17 cellular contexts compared by ENCODE assay signal in the genomic region with DNA sequence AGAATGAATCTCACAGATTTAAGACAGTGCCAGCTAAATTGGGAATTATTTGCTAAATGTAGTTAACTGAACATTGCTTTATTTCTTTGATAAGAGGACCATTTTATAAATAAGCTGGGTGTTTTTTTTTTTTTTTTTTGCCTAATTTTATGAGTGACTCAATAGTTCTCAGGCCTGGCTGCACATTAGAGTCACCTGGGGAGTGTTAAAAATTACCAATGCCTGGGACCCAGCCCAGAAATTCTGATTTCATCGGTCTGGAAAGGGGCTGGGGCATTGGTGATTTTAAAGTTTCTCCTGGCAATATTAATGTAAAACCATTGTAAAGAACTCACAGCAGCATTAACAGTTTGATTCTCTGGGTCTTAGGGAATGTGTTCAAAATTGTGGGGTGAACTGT.
"Had no signal": no experiment of that assay in that cellular context is flagged by ENCODE, and none has a peak within 500 bp of the region (broad histone marks: within the 10 kb centered on the region; RNA-seq: fewer than 3 reads in every experiment).

No MANE protein-coding gene starts in this region.

- H3K27me3 Mint-ChIP-seq: activated CD4-positive, alpha-beta memory T cell treated with anti-CD3 and anti-CD28 coated beads for 36 hours; naive thymus-derived CD8-positive, alpha-beta T cell; progenitor cell of endocrine pancreas had no signal

- ATAC-seq: activated T-cell treated with anti-CD3 and anti-CD28 coated beads, Interleukin-2, amount 50 U/mL, for 72 hours; gastrocnemius medialis; naive thymus-derived CD8-positive, alpha-beta T cell; sciatic nerve; T-cell had no signal

- H3K4me3 ChIP-seq: coronary artery, gastrocnemius medialis, lower lobe of right lung, SK-N-MC had no signal

- H3K9me3 ChIP-seq: gastrocnemius medialis, lower lobe of right lung had no signal

- H3K27ac Mint-ChIP-seq: activated CD4-positive, alpha-beta memory T cell treated with anti-CD3 and anti-CD28 coated beads for 36 hours; activated T-cell treated with anti-CD3 and anti-CD28 coated beads, Interleukin-2, amount 50 U/mL, for 72 hours; naive thymus-derived CD8-positive, alpha-beta T cell had no signal

- H3K4me3 Mint-ChIP-seq: activated CD4-positive, alpha-beta memory T cell treated with anti-CD3 and anti-CD28 coated beads for 36 hours; activated T-cell treated with anti-CD3 and anti-CD28 coated beads, Interleukin-2, amount 50 U/mL, for 72 hours; naive thymus-derived CD8-positive, alpha-beta T cell; T-cell had no signal

- H3K36me3 ChIP-seq: gastrocnemius medialis, lower lobe of right lung had no signal

- H3K9me3 Mint-ChIP-seq: activated CD4-positive, alpha-beta memory T cell treated with anti-CD3 and anti-CD28 coated beads for 36 hours; activated T-cell treated with anti-CD3 and anti-CD28 coated beads, Interleukin-2, amount 50 U/mL, for 72 hours; naive thymus-derived CD8-positive, alpha-beta T cell; T-cell had no signal

- H3K36me3 Mint-ChIP-seq: activated CD4-positive, alpha-beta memory T cell treated with anti-CD3 and anti-CD28 coated beads for 36 hours; naive thymus-derived CD8-positive, alpha-beta T cell; T-cell had no signal

- H3K27ac ChIP-seq: gastrocnemius medialis, lower lobe of right lung, SK-N-MC, VCaP had no signal

- H3K4me1 Mint-ChIP-seq: naive thymus-derived CD8-positive, alpha-beta T cell had no signal

- DNase-seq: activated CD4-positive, alpha-beta memory T cell treated with anti-CD3 and anti-CD28 coated beads for 36 hours; activated T-cell treated with anti-CD3 and anti-CD28 coated beads, Interleukin-2, amount 50 U/mL, for 72 hours; caudate nucleus; effector CD4-positive, alpha-beta T cell; gastrocnemius medialis; kidney glomerular epithelial cell; lower lobe of right lung; naive thymus-derived CD8-positive, alpha-beta T cell; stimulated activated CD4-positive, alpha-beta T cell treated with anti-CD3 and anti-CD28 coated beads, Interleukin-4, amount 100 ng/mL, for 1 hour; T-cell; T1000 had no signal

- FAIRE-seq: endothelial cell of umbilical vein had no signal

- H3K27me3 ChIP-seq: gastrocnemius medialis had no signal
